41 cellular contexts compared by ENCODE assay signal in genomic region chr6:138848461-138848860, GRCh38. TPM values are rescaled to one million over a fixed set of nuclear protein-coding genes. Genes with fewer than 3 reads are reported as not detected.
"Had no signal": no experiment of that assay in that cellular context is flagged by ENCODE, and none has a peak within 500 bp of the region (broad histone marks: within the 10 kb centered on the region; RNA-seq: fewer than 3 reads in every experiment).

No MANE protein-coding gene starts in this region.

- H3K9me3 Mint-ChIP-seq: activated naive CD4-positive, alpha-beta T cell treated with anti-CD3 and anti-CD28 coated beads for 36 hours; activated naive CD4-positive, alpha-beta T cell treated with anti-CD3 and anti-CD28 coated beads, Interleukin-2, amount 10 ng/mL, durations not matched to agents 7 days and 5 days; activated naive CD4-positive, alpha-beta T cell treated with anti-CD3 and anti-CD28 coated beads, Interleukin-2, amount 50 U/mL, for 24 hours; activated naive CD4-positive, alpha-beta T cell treated with anti-CD3 and anti-CD28 coated beads, Interleukin-2, amount 50 U/mL, for 72 hours; activated naive CD8-positive, alpha-beta T cell treated with anti-CD3 and anti-CD28 coated beads for 36 hours; activated naive CD8-positive, alpha-beta T cell treated with anti-CD3 and anti-CD28 coated beads, Interleukin-2, amount 10 ng/mL, durations not matched to agents 7 days and 5 days; activated naive CD8-positive, alpha-beta T cell treated with anti-CD3 and anti-CD28 coated beads, Interleukin-2, amount 50 U/mL, for 24 hours; activated T-cell treated with anti-CD3 and anti-CD28 coated beads, Interleukin-2, amount 50 U/mL, for 24 hours; activated T-cell treated with anti-CD3 and anti-CD28 coated beads, Interleukin-2, amount 50 U/mL, for 4 hours; activated T-cell treated with anti-CD3 and anti-CD28 coated beads, Interleukin-2, amount 50 U/mL, for 72 hours; activated T-helper 17 cell treated with anti-CD3 and anti-CD28 coated beads, Interleukin-2, amount 50 U/mL, for 72 hours; activated T-helper 2 cell treated with anti-CD3 and anti-CD28 coated beads, Interferon-gamma antibody, Interleukin-2, Interleukin-4, amounts not matched to agents 10 μg/mL and 5 μg/mL and 100 μg/mL, durations not matched to agents 14 hours and 24 hours and 36 hours; brain; central memory CD8-positive, alpha-beta T cell had no signal

- H3K27me3 ChIP-seq: adrenal gland, ascending aorta, body of pancreas, brain microvascular endothelial cell, breast epithelium, cardiac muscle cell had no signal

- H3K27me3 Mint-ChIP-seq: activated naive CD4-positive, alpha-beta T cell treated with anti-CD3 and anti-CD28 coated beads, Interleukin-2, amount 10 ng/mL, durations not matched to agents 7 days and 5 days; activated naive CD4-positive, alpha-beta T cell treated with anti-CD3 and anti-CD28 coated beads, Interleukin-2, amount 50 U/mL, for 24 hours; activated naive CD8-positive, alpha-beta T cell treated with anti-CD3 and anti-CD28 coated beads for 36 hours; activated naive CD8-positive, alpha-beta T cell treated with anti-CD3 and anti-CD28 coated beads, Interleukin-2, amount 50 U/mL, for 24 hours; activated T-cell treated with anti-CD3 and anti-CD28 coated beads, Interleukin-2, amount 50 U/mL, for 24 hours had no signal

- H3K4me3 ChIP-seq: adrenal gland, ascending aorta, body of pancreas, breast epithelium, cardiac muscle cell had no signal

- H3K36me3 ChIP-seq: adrenal gland, ascending aorta, brain microvascular endothelial cell, breast epithelium, cardiac muscle cell had no signal

- H3K4me1 Mint-ChIP-seq: activated naive CD4-positive, alpha-beta T cell treated with anti-CD3 and anti-CD28 coated beads, Interleukin-2, amount 10 ng/mL, durations not matched to agents 7 days and 5 days; activated naive CD4-positive, alpha-beta T cell treated with anti-CD3 and anti-CD28 coated beads, Interleukin-2, amount 50 U/mL, for 24 hours; activated naive CD8-positive, alpha-beta T cell treated with anti-CD3 and anti-CD28 coated beads for 36 hours; activated naive CD8-positive, alpha-beta T cell treated with anti-CD3 and anti-CD28 coated beads, Interleukin-2, amount 10 ng/mL, durations not matched to agents 7 days and 5 days; activated naive CD8-positive, alpha-beta T cell treated with anti-CD3 and anti-CD28 coated beads, Interleukin-2, amount 50 U/mL, for 24 hours; activated T-helper 17 cell treated with anti-CD3 and anti-CD28 coated beads, Interleukin-2, amount 50 U/mL, for 72 hours; central memory CD8-positive, alpha-beta T cell had no signal

- H3K27ac Mint-ChIP-seq: activated naive CD4-positive, alpha-beta T cell treated with anti-CD3 and anti-CD28 coated beads for 36 hours; activated naive CD4-positive, alpha-beta T cell treated with anti-CD3 and anti-CD28 coated beads, Interleukin-2, amount 10 ng/mL, durations not matched to agents 7 days and 5 days; activated naive CD4-positive, alpha-beta T cell treated with anti-CD3 and anti-CD28 coated beads, Interleukin-2, amount 50 U/mL, for 24 hours; activated naive CD4-positive, alpha-beta T cell treated with anti-CD3 and anti-CD28 coated beads, Interleukin-2, amount 50 U/mL, for 72 hours; activated naive CD8-positive, alpha-beta T cell; activated naive CD8-positive, alpha-beta T cell treated with anti-CD3 and anti-CD28 coated beads for 36 hours; activated naive CD8-positive, alpha-beta T cell treated with anti-CD3 and anti-CD28 coated beads, Interleukin-2, amount 10 ng/mL, durations not matched to agents 7 days and 5 days; activated naive CD8-positive, alpha-beta T cell treated with anti-CD3 and anti-CD28 coated beads, Interleukin-2, amount 50 U/mL, for 24 hours; activated T-cell treated with anti-CD3 and anti-CD28 coated beads, Interleukin-2, amount 50 U/mL, for 24 hours; activated T-cell treated with anti-CD3 and anti-CD28 coated beads, Interleukin-2, amount 50 U/mL, for 72 hours; activated T-helper 1 cell treated with anti-CD3 and anti-CD28 coated beads, Interleukin-12 subunit alpha, Interleukin-12 subunit beta, Interleukin-2, Interleukin-4 antibody, amounts not matched to agents 30 ng/mL and 10 ng/mL and 1 ng/mL, durations not matched to agents 14 hours and 24 hours and 36 hours; activated T-helper 17 cell treated with anti-CD3 and anti-CD28 coated beads, Interleukin-2, amount 50 U/mL, for 72 hours; activated T-helper 2 cell treated with anti-CD3 and anti-CD28 coated beads, Interferon-gamma antibody, Interleukin-2, Interleukin-4, amounts not matched to agents 10 μg/mL and 5 μg/mL and 100 μg/mL, durations not matched to agents 14 hours and 24 hours and 36 hours; brain had no signal

- DNase-seq: activated effector memory CD4-positive, alpha-beta T cell treated with anti-CD3 and anti-CD28 coated beads, Interleukin-2, amount 50 U/mL, for 16 hours; activated effector memory CD4-positive, alpha-beta T cell treated with Interleukin-2 at 50 U/mL for 16 hours; activated gamma-delta T cell; activated gamma-delta T cell treated with Interleukin-2 at 50 U/mL for 16 hours; activated naive CD4-positive, alpha-beta T cell; activated naive CD4-positive, alpha-beta T cell treated with anti-CD3 and anti-CD28 coated beads for 36 hours; activated naive CD4-positive, alpha-beta T cell treated with anti-CD3 and anti-CD28 coated beads, Interleukin-2, amount 10 ng/mL, durations not matched to agents 7 days and 5 days; activated naive CD4-positive, alpha-beta T cell treated with anti-CD3 and anti-CD28 coated beads, Interleukin-2, amount 50 U/mL, for 16 hours; activated naive CD4-positive, alpha-beta T cell treated with Interleukin-2 at 50 U/mL for 16 hours; activated naive CD8-positive, alpha-beta T cell treated with anti-CD3 and anti-CD28 coated beads for 36 hours; activated naive CD8-positive, alpha-beta T cell treated with anti-CD3 and anti-CD28 coated beads, Interleukin-2, amount 10 ng/mL, durations not matched to agents 7 days and 5 days; activated naive CD8-positive, alpha-beta T cell treated with anti-CD3 and anti-CD28 coated beads, Interleukin-2, amount 50 U/mL, for 24 hours; activated T-cell treated with anti-CD3 and anti-CD28 coated beads, Interleukin-2, amount 50 U/mL, for 1 hour; activated T-cell treated with anti-CD3 and anti-CD28 coated beads, Interleukin-2, amount 50 U/mL, for 24 hours; activated T-cell treated with anti-CD3 and anti-CD28 coated beads, Interleukin-2, amount 50 U/mL, for 4 hours; activated T-cell treated with anti-CD3 and anti-CD28 coated beads, Interleukin-2, amount 50 U/mL, for 48 hours; activated T-cell treated with anti-CD3 and anti-CD28 coated beads, Interleukin-2, amount 50 U/mL, for 72 hours; adrenal gland; amniotic stem cell; amygdala; anterior cingulate cortex; aorta; body of pancreas; brain microvascular endothelial cell; caudate nucleus; central memory CD4-positive, alpha-beta T cell; cerebellar nuclear complex had no signal

- H3K4me1 ChIP-seq: adrenal gland, ascending aorta, body of pancreas, breast epithelium had no signal

- H3K36me3 Mint-ChIP-seq: activated naive CD4-positive, alpha-beta T cell treated with anti-CD3 and anti-CD28 coated beads, Interleukin-2, amount 10 ng/mL, durations not matched to agents 7 days and 5 days; activated naive CD4-positive, alpha-beta T cell treated with anti-CD3 and anti-CD28 coated beads, Interleukin-2, amount 50 U/mL, for 24 hours; activated naive CD4-positive, alpha-beta T cell treated with anti-CD3 and anti-CD28 coated beads, Interleukin-2, amount 50 U/mL, for 72 hours; activated naive CD8-positive, alpha-beta T cell; activated naive CD8-positive, alpha-beta T cell treated with anti-CD3 and anti-CD28 coated beads for 36 hours; activated naive CD8-positive, alpha-beta T cell treated with anti-CD3 and anti-CD28 coated beads, Interleukin-2, amount 10 ng/mL, durations not matched to agents 7 days and 5 days; brain had no signal

- H3K27ac ChIP-seq: adrenal gland, ascending aorta, body of pancreas, brain microvascular endothelial cell, breast epithelium, cardiac muscle cell had no signal

- H3K4me3 Mint-ChIP-seq: activated naive CD4-positive, alpha-beta T cell treated with anti-CD3 and anti-CD28 coated beads for 36 hours; activated naive CD4-positive, alpha-beta T cell treated with anti-CD3 and anti-CD28 coated beads, Interleukin-2, amount 10 ng/mL, durations not matched to agents 7 days and 5 days; activated naive CD4-positive, alpha-beta T cell treated with anti-CD3 and anti-CD28 coated beads, Interleukin-2, amount 50 U/mL, for 24 hours; activated naive CD8-positive, alpha-beta T cell; activated naive CD8-positive, alpha-beta T cell treated with anti-CD3 and anti-CD28 coated beads for 36 hours; activated naive CD8-positive, alpha-beta T cell treated with anti-CD3 and anti-CD28 coated beads, Interleukin-2, amount 10 ng/mL, durations not matched to agents 7 days and 5 days; activated naive CD8-positive, alpha-beta T cell treated with anti-CD3 and anti-CD28 coated beads, Interleukin-2, amount 50 U/mL, for 24 hours; activated T-cell treated with anti-CD3 and anti-CD28 coated beads, Interleukin-2, amount 50 U/mL, for 24 hours; activated T-cell treated with anti-CD3 and anti-CD28 coated beads, Interleukin-2, amount 50 U/mL, for 4 hours; activated T-cell treated with anti-CD3 and anti-CD28 coated beads, Interleukin-2, amount 50 U/mL, for 72 hours; activated T-helper 1 cell treated with anti-CD3 and anti-CD28 coated beads, Interleukin-12 subunit alpha, Interleukin-12 subunit beta, Interleukin-2, Interleukin-4 antibody, amounts not matched to agents 30 ng/mL and 10 ng/mL and 1 ng/mL, durations not matched to agents 14 hours and 24 hours and 36 hours; activated T-helper 17 cell treated with anti-CD3 and anti-CD28 coated beads, Interleukin-2, amount 50 U/mL, for 72 hours; brain; central memory CD8-positive, alpha-beta T cell had no signal

- H3K9me3 ChIP-seq: adrenal gland, ascending aorta, body of pancreas, breast epithelium had no signal

RNA-seq across cellular contexts. Expression of gene ECT2L, which starts 52.6 kb away (rescaled TPM):
- total RNA-seq: activated naive CD4-positive, alpha-beta T cell treated with anti-CD3 and anti-CD28 coated beads for 36 hours; activated naive CD4-positive, alpha-beta T cell treated with anti-CD3 and anti-CD28 coated beads, Interleukin-2, amount 50 U/mL, for 72 hours; activated naive CD8-positive, alpha-beta T cell treated with anti-CD3 and anti-CD28 coated beads for 36 hours; activated naive CD8-positive, alpha-beta T cell treated with anti-CD3 and anti-CD28 coated beads, Interleukin-2, amount 10 ng/mL, durations not matched to agents 7 days and 5 days; activated T-cell treated with anti-CD3 and anti-CD28 coated beads, Interleukin-2, amount 50 U/mL, for 4 hours; activated T-cell treated with anti-CD3 and anti-CD28 coated beads, Interleukin-2, amount 50 U/mL, for 72 hours; activated T-helper 1 cell treated with anti-CD3 and anti-CD28 coated beads, Interleukin-12 subunit alpha, Interleukin-12 subunit beta, Interleukin-2, Interleukin-4 antibody, amounts not matched to agents 30 ng/mL and 10 ng/mL and 1 ng/mL, durations not matched to agents 14 hours and 24 hours and 36 hours; activated T-helper 2 cell treated with anti-CD3 and anti-CD28 coated beads, Interferon-gamma antibody, Interleukin-2, Interleukin-4, amounts not matched to agents 10 μg/mL and 5 μg/mL and 100 μg/mL, durations not matched to agents 14 hours and 24 hours and 36 hours; ascending aorta; astrocyte; body of pancreas; bronchial epithelial cell; cardiac muscle cell; chondrocyte had no signal
- polyA plus RNA-seq: cardiac muscle cell had no signal
